In genomic region chr2:75025633-75026380, GRCh38 we compare ENCODE assay signal across 18 cellular contexts.
"Had no signal": no experiment of that assay in that cellular context is flagged by ENCODE, and none has a peak within 500 bp of the region (broad histone marks: within the 10 kb centered on the region; RNA-seq: fewer than 3 reads in every experiment).

No MANE protein-coding gene starts in this region.

- DNase-seq: activated CD4-positive, alpha-beta T cell treated with anti-CD3 and anti-CD28 coated beads for 36 hours; activated CD8-positive, alpha-beta memory T cell treated with anti-CD3 and anti-CD28 coated beads, Interleukin-2, amount 50 U/mL, for 48 hours; activated CD8-positive, alpha-beta T cell treated with anti-CD3 and anti-CD28 coated beads, Interleukin-2, amount 10 ng/mL, durations not matched to agents 7 days and 5 days; activated naive CD8-positive, alpha-beta T cell treated with anti-CD3 and anti-CD28 coated beads, Interleukin-2, amount 10 ng/mL, durations not matched to agents 7 days and 5 days; anterior cingulate cortex; esophagus squamous epithelium; left lung; stimulated activated CD4-positive, alpha-beta T cell treated with anti-CD3 and anti-CD28 coated beads, Interleukin-2, amount 100 ng/mL, for 24 hours; stimulated activated naive CD4-positive, alpha-beta T cell; T-cell; T1000 had no signal

- H2AFZ ChIP-seq: neural progenitor cell had no signal

- H3K27ac Mint-ChIP-seq: activated CD4-positive, alpha-beta T cell treated with anti-CD3 and anti-CD28 coated beads for 36 hours; activated CD8-positive, alpha-beta T cell treated with anti-CD3 and anti-CD28 coated beads, Interleukin-2, amount 10 ng/mL, durations not matched to agents 7 days and 5 days; activated naive CD8-positive, alpha-beta T cell treated with anti-CD3 and anti-CD28 coated beads, Interleukin-2, amount 10 ng/mL, durations not matched to agents 7 days and 5 days; memory B cell; T-cell had no signal

- FAIRE-seq: frontal cortex, keratinocyte had no signal

- H3K4me1 Mint-ChIP-seq: memory B cell, neural progenitor cell, T-cell had no signal

- H3K9me3 ChIP-seq: esophagus squamous epithelium, left lung, right atrium auricular region, suprapubic skin had no signal

- H3K4me3 Mint-ChIP-seq: activated CD4-positive, alpha-beta T cell treated with anti-CD3 and anti-CD28 coated beads for 36 hours; activated CD8-positive, alpha-beta T cell treated with anti-CD3 and anti-CD28 coated beads, Interleukin-2, amount 10 ng/mL, durations not matched to agents 7 days and 5 days; activated naive CD8-positive, alpha-beta T cell treated with anti-CD3 and anti-CD28 coated beads, Interleukin-2, amount 10 ng/mL, durations not matched to agents 7 days and 5 days; memory B cell; neural progenitor cell; T-cell had no signal

- H3K27me3 ChIP-seq: esophagus squamous epithelium, left lung, neural progenitor cell, right atrium auricular region, suprapubic skin had no signal

- H3K9ac ChIP-seq: neural progenitor cell had no signal

- H3K27ac ChIP-seq: esophagus squamous epithelium, left lung, neural progenitor cell, right atrium auricular region, suprapubic skin, VCaP had no signal

- H3K36me3 ChIP-seq: esophagus squamous epithelium, left lung, neural progenitor cell, right atrium auricular region, suprapubic skin had no signal

- H3K27me3 Mint-ChIP-seq: activated CD4-positive, alpha-beta T cell treated with anti-CD3 and anti-CD28 coated beads for 36 hours; memory B cell; T-cell had no signal

- H3K4me3 ChIP-seq: esophagus squamous epithelium, left lung, neural progenitor cell, right atrium auricular region, suprapubic skin had no signal

- H3K4me2 ChIP-seq: neural progenitor cell had no signal

- H3K9me3 Mint-ChIP-seq: activated naive CD8-positive, alpha-beta T cell treated with anti-CD3 and anti-CD28 coated beads, Interleukin-2, amount 10 ng/mL, durations not matched to agents 7 days and 5 days; memory B cell; neural progenitor cell; T-cell had no signal

- H3K36me3 Mint-ChIP-seq: activated naive CD8-positive, alpha-beta T cell treated with anti-CD3 and anti-CD28 coated beads, Interleukin-2, amount 10 ng/mL, durations not matched to agents 7 days and 5 days; neural progenitor cell had no signal

- H3K4me1 ChIP-seq: esophagus squamous epithelium, left lung, neural progenitor cell, right atrium auricular region, suprapubic skin had no signal

- ATAC-seq: activated CD4-positive, alpha-beta T cell treated with anti-CD3 and anti-CD28 coated beads for 36 hours; activated CD8-positive, alpha-beta T cell treated with anti-CD3 and anti-CD28 coated beads, Interleukin-2, amount 10 ng/mL, durations not matched to agents 7 days and 5 days; left lung; T-cell had no signal
